Comparison of ENCODE assay signal across 4 cellular contexts in genomic region chr10:124914398-124914797, GRCh38. TPM values are rescaled to one million over a fixed set of nuclear protein-coding genes. Genes with fewer than 3 reads are reported as not detected.
A peak's percentile ranks its signal among the peaks of the same experiment; 100 is the strongest.
DNase-seq lines count a peak whose midpoint lies in the region; TF ChIP-seq lines count a peak whose summit lies in the region.
"Not testable (repeated sequence)": the region's sequence is repeated elsewhere in the genome, so short reads cannot be mapped to it uniquely, and the experiment has no call there.

No MANE protein-coding gene starts in this region.

- not testable (repeated sequence) for H3K9me3 Mint-ChIP-seq in osteocyte (ENCODE audit: unreplicated experiment); type B pancreatic cell

- DNase-seq in NCI-H69 (lab: John Stamatoyannopoulos, UW) (peak; percentile 36), mesenteric fat pad (ENCODE audit: low spot score) (peak; percentile 75), osteocyte (ENCODE audit: extremely low spot score, unreplicated experiment) (peak; percentile 51), type B pancreatic cell (ENCODE audit: extremely low spot score, unreplicated experiment) (peak; percentile 37)

- H3K27me3 Mint-ChIP-seq in osteocyte (ENCODE audit: unreplicated experiment) = not testable (repeated sequence)
- H3K27me3 Mint-ChIP-seq in type B pancreatic cell = peaks cover 15% of the 10 kb centered on the region

- H3K4me3 Mint-ChIP-seq in osteocyte (ENCODE audit: unreplicated experiment); type B pancreatic cell: not testable (repeated sequence)

- not testable (repeated sequence) for H3K27ac Mint-ChIP-seq in osteocyte (ENCODE audit: unreplicated experiment); type B pancreatic cell

- TF ChIP-seq CTCF in osteocyte (IDR thresholded peaks at IDR 0.05); type B pancreatic cell (conservative IDR thresholded peaks at IDR 0.05): not testable (repeated sequence)

- peaks cover 28% of the 10 kb centered on the region for H3K4me1 Mint-ChIP-seq in osteocyte (ENCODE audit: unreplicated experiment)
- H3K4me1 Mint-ChIP-seq in type B pancreatic cell (ENCODE audit: unreplicated experiment) = not testable (repeated sequence)

- H3K36me3 Mint-ChIP-seq in osteocyte (ENCODE audit: unreplicated experiment); type B pancreatic cell: not testable (repeated sequence)

RNA-seq across cellular contexts. Expression of gene ZRANB1, which starts 27.5 kb away (rescaled TPM):
- total RNA-seq in mesenteric fat pad (28.0 TPM), osteocyte (26.4 and 26.8 TPM in 2 replicates), type B pancreatic cell (ENCODE audit: low replicate concordance) (18.8 and 24.5 TPM in 2 replicates)

Comparison
In these comparisons a context has a peak if more than half of its experiments do, and no peak if none do; other contexts are left out.
1. Peak in every context shown above with its lines: DNase-seq.